Comparison of ENCODE assay signal across 21 cellular contexts in the genomic region with DNA sequence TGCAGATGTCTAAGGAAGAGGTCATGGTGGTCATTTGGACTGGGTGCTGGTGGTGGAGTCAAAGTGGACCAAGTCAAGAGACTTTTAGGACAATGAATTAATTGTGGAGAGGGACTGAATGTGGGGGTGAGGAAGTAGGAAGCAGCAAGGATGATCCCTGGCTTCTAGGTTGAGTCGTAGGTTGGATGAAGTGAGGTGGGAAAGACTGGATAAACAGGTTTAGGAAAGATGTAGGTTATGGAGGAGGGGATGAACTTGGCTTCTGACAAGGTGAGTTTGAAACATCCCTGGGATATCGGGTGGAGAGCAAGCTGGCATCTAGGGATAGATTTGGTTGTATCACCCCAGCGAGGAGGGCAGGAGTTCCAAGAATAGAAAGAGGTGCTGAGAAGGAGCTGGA. TPM values are rescaled to one million over a fixed set of nuclear protein-coding genes. Genes with fewer than 3 reads are reported as not detected.
DNase-seq lines count a peak whose midpoint lies in the region; ATAC-seq and TF ChIP-seq lines count a peak whose summit lies in the region.
"Had no signal": no experiment of that assay in that cellular context is flagged by ENCODE, and none has a peak within 500 bp of the region (broad histone marks: within the 10 kb centered on the region; RNA-seq: fewer than 3 reads in every experiment).

No MANE protein-coding gene starts in this region.

- no peaks in the 10 kb centered on the region for H3K79me2 ChIP-seq in PC-9 (ENCODE audit: low read depth)

- no peaks in the 10 kb centered on the region for H3F3A ChIP-seq in PC-9 (ENCODE audit: insufficient read depth, low read depth)

- TF ChIP-seq CTCF in PC-9 (conservative IDR thresholded peaks at IDR 0.05) (no peak), nephron progenitor cell (IDR thresholded peaks at IDR 0.05) (no peak)

- DNase-seq in activated CD8-positive, alpha-beta memory T cell treated with anti-CD3 and anti-CD28 coated beads, Interleukin-2, amount 10 ng/mL, durations not matched to agents 7 days and 5 days: peak; percentile 23
- DNase-seq in activated CD8-positive, alpha-beta memory T cell treated with anti-CD3 and anti-CD28 coated beads, Interleukin-2, amount 50 U/mL, for 4 hours: no peak
- DNase-seq in PC-9: no peak
- no peak for DNase-seq in nephron progenitor cell
- DNase-seq in stimulated activated naive CD4-positive, alpha-beta T cell treated with Interleukin-2 at 50 U/mL for 16 hours (lab: John Stamatoyannopoulos, UW): no peak
- DNase-seq in activated T-helper 1 cell treated with anti-CD3 and anti-CD28 coated beads, Interleukin-12 subunit alpha, Interleukin-12 subunit beta, Interleukin-2, Interleukin-4 antibody, amounts not matched to agents 30 ng/mL and 10 ng/mL and 1 ng/mL, durations not matched to agents 14 hours and 24 hours and 36 hours (ENCODE audit: low spot score): no peak
- DNase-seq: DMS79, GM23248, HCEC 1CT, Karpas-422, NCI-H1694, NCI-H2081, NCI-H2171, NCI-H345, NCI-H526, OCI-M1, RPMI8226, SHP77, SW 1271 had no signal

- no peaks in the 10 kb centered on the region for H3K27me3 Mint-ChIP-seq in activated CD8-positive, alpha-beta memory T cell treated with anti-CD3 and anti-CD28 coated beads, Interleukin-2, amount 10 ng/mL, durations not matched to agents 7 days and 5 days
- peaks cover 5% of the 10 kb centered on the region for H3K27me3 Mint-ChIP-seq in nephron progenitor cell (ENCODE audit: low read depth, poor library complexity)
- H3K27me3 Mint-ChIP-seq in activated T-helper 1 cell treated with anti-CD3 and anti-CD28 coated beads, Interleukin-12 subunit alpha, Interleukin-12 subunit beta, Interleukin-2, Interleukin-4 antibody, amounts not matched to agents 30 ng/mL and 10 ng/mL and 1 ng/mL, durations not matched to agents 14 hours and 24 hours and 36 hours (ENCODE audit: insufficient read depth): peaks cover 4% of the 10 kb centered on the region

- no peak overlapping the region for H3K4me3 ChIP-seq in PC-9
- H3K4me3 ChIP-seq: GM23248 had no signal

- H3K4me1 ChIP-seq in PC-9 (replicated peaks; ENCODE audit: insufficient read depth): peaks cover 9% of the 10 kb centered on the region

- intact Hi-C loops in PC-9 (cut with micrococcal nuclease; ENCODE audit: unreplicated experiment): no loop called here
- intact Hi-C loops in activated T-helper 1 cell treated with anti-CD3 and anti-CD28 coated beads, Interleukin-12 subunit alpha, Interleukin-12 subunit beta, Interleukin-2, Interleukin-4 antibody, amounts not matched to agents 30 ng/mL and 10 ng/mL and 1 ng/mL, durations not matched to agents 14 hours and 24 hours and 36 hours (cut with micrococcal nuclease): no loop called here

- no peaks in the 10 kb centered on the region for H3K4me1 Mint-ChIP-seq in activated CD8-positive, alpha-beta memory T cell treated with anti-CD3 and anti-CD28 coated beads, Interleukin-2, amount 10 ng/mL, durations not matched to agents 7 days and 5 days
- peaks cover 16% of the 10 kb centered on the region for H3K4me1 Mint-ChIP-seq in nephron progenitor cell
- H3K4me1 Mint-ChIP-seq in activated T-helper 1 cell treated with anti-CD3 and anti-CD28 coated beads, Interleukin-12 subunit alpha, Interleukin-12 subunit beta, Interleukin-2, Interleukin-4 antibody, amounts not matched to agents 30 ng/mL and 10 ng/mL and 1 ng/mL, durations not matched to agents 14 hours and 24 hours and 36 hours (ENCODE audit: low read depth): no peaks in the 10 kb centered on the region

- CTCF ChIA-PET in activated CD8-positive, alpha-beta memory T cell treated with anti-CD3 and anti-CD28 coated beads, Interleukin-2, amount 10 ng/mL, durations not matched to agents 7 days and 5 days (lab: Charles Lee): no interaction called here
- CTCF ChIA-PET in PC-9 (lab: Charles Lee): no interaction called here

- ATAC-seq in activated CD8-positive, alpha-beta memory T cell treated with anti-CD3 and anti-CD28 coated beads, Interleukin-2, amount 10 ng/mL, durations not matched to agents 7 days and 5 days: no peak
- ATAC-seq in GM21717 (IDR thresholded peaks at IDR 0.05; ENCODE audit: unreplicated experiment): no peak

- no peak overlapping the region for H2AFZ ChIP-seq in PC-9
- H2AFZ ChIP-seq: GM23248 had no signal

- H3K36me3 Mint-ChIP-seq in activated CD8-positive, alpha-beta memory T cell treated with anti-CD3 and anti-CD28 coated beads, Interleukin-2, amount 10 ng/mL, durations not matched to agents 7 days and 5 days: no peaks in the 10 kb centered on the region
- H3K36me3 Mint-ChIP-seq in nephron progenitor cell (ENCODE audit: low read depth): peaks cover 13% of the 10 kb centered on the region
- H3K36me3 Mint-ChIP-seq in activated T-helper 1 cell treated with anti-CD3 and anti-CD28 coated beads, Interleukin-12 subunit alpha, Interleukin-12 subunit beta, Interleukin-2, Interleukin-4 antibody, amounts not matched to agents 30 ng/mL and 10 ng/mL and 1 ng/mL, durations not matched to agents 14 hours and 24 hours and 36 hours (ENCODE audit: low read depth): peaks cover 5% of the 10 kb centered on the region

- H3K4me2 ChIP-seq in PC-9: peak overlapping the region; percentile 7; the same call in 1 of the 2 replicates

- no peak overlapping the region for H3K27ac Mint-ChIP-seq in activated CD8-positive, alpha-beta memory T cell treated with anti-CD3 and anti-CD28 coated beads, Interleukin-2, amount 10 ng/mL, durations not matched to agents 7 days and 5 days
- H3K27ac Mint-ChIP-seq in nephron progenitor cell: peak overlapping the region; percentile 89
- no peak overlapping the region for H3K27ac Mint-ChIP-seq in activated T-helper 1 cell treated with anti-CD3 and anti-CD28 coated beads, Interleukin-12 subunit alpha, Interleukin-12 subunit beta, Interleukin-2, Interleukin-4 antibody, amounts not matched to agents 30 ng/mL and 10 ng/mL and 1 ng/mL, durations not matched to agents 14 hours and 24 hours and 36 hours

- no TSS peak for BruUV-seq in PC-9 (replicated peaks; lab: Mats Ljungman, UMichigan)

- H3K36me3 ChIP-seq in PC-9 (ENCODE audit: low read depth): no peaks in the 10 kb centered on the region

- no peak overlapping the region for H3K27ac ChIP-seq in PC-9
- H3K27ac ChIP-seq: C4-2B, GM23248 had no signal

- no peaks in the 10 kb centered on the region for H3K9me3 ChIP-seq in PC-9 (ENCODE audit: insufficient read depth, low read depth)

- no peaks in the 10 kb centered on the region for H3K27me3 ChIP-seq in PC-9 (ENCODE audit: insufficient read depth, low read depth)

- no peaks in the 10 kb centered on the region for H3K9me2 ChIP-seq in PC-9 (ENCODE audit: insufficient read depth)

- POLR2A ChIA-PET in PC-9 (lab: Charles Lee; ENCODE audit: unreplicated experiment): no interaction called here

- no peaks in the 10 kb centered on the region for H3K9me3 Mint-ChIP-seq in activated CD8-positive, alpha-beta memory T cell treated with anti-CD3 and anti-CD28 coated beads, Interleukin-2, amount 10 ng/mL, durations not matched to agents 7 days and 5 days (ENCODE audit: low read depth)
- no peaks in the 10 kb centered on the region for H3K9me3 Mint-ChIP-seq in nephron progenitor cell
- H3K9me3 Mint-ChIP-seq in activated T-helper 1 cell treated with anti-CD3 and anti-CD28 coated beads, Interleukin-12 subunit alpha, Interleukin-12 subunit beta, Interleukin-2, Interleukin-4 antibody, amounts not matched to agents 30 ng/mL and 10 ng/mL and 1 ng/mL, durations not matched to agents 14 hours and 24 hours and 36 hours: no peaks in the 10 kb centered on the region

- H3K4me3 Mint-ChIP-seq in activated CD8-positive, alpha-beta memory T cell treated with anti-CD3 and anti-CD28 coated beads, Interleukin-2, amount 10 ng/mL, durations not matched to agents 7 days and 5 days: no peak overlapping the region
- H3K4me3 Mint-ChIP-seq in nephron progenitor cell: no peak overlapping the region
- H3K4me3 Mint-ChIP-seq in activated T-helper 1 cell treated with anti-CD3 and anti-CD28 coated beads, Interleukin-12 subunit alpha, Interleukin-12 subunit beta, Interleukin-2, Interleukin-4 antibody, amounts not matched to agents 30 ng/mL and 10 ng/mL and 1 ng/mL, durations not matched to agents 14 hours and 24 hours and 36 hours: no peak overlapping the region

- no peaks in the 10 kb centered on the region for H4K20me1 ChIP-seq in PC-9 (ENCODE audit: insufficient read depth)

RNA-seq across cellular contexts. Expression of gene SEMA4G, which starts 7.6 kb away (rescaled TPM):
- under 1 TPM; 0.26 to 0.45 TPM for total RNA-seq in activated CD8-positive, alpha-beta memory T cell treated with anti-CD3 and anti-CD28 coated beads, Interleukin-2, amount 10 ng/mL, durations not matched to agents 7 days and 5 days
- total RNA-seq in PC-9 (2021): 0.70 and 0.83 TPM in 2 replicates
- total RNA-seq in activated T-helper 1 cell treated with anti-CD3 and anti-CD28 coated beads, Interleukin-12 subunit alpha, Interleukin-12 subunit beta, Interleukin-2, Interleukin-4 antibody, amounts not matched to agents 30 ng/mL and 10 ng/mL and 1 ng/mL, durations not matched to agents 14 hours and 24 hours and 36 hours: 0.31 and 0.83 TPM in 2 replicates

RNA-seq across cellular contexts. Expression of gene MRPL43, which starts 10.4 kb away (rescaled TPM):
- total RNA-seq in activated CD8-positive, alpha-beta memory T cell treated with anti-CD3 and anti-CD28 coated beads, Interleukin-2, amount 10 ng/mL, durations not matched to agents 7 days and 5 days: 10 to 100 TPM; 48.2 to 52.2 TPM
- total RNA-seq in PC-9 (2021): 41.0 and 45.7 TPM in 2 replicates
- 61.5 and 63.2 TPM in 2 replicates for total RNA-seq in activated T-helper 1 cell treated with anti-CD3 and anti-CD28 coated beads, Interleukin-12 subunit alpha, Interleukin-12 subunit beta, Interleukin-2, Interleukin-4 antibody, amounts not matched to agents 30 ng/mL and 10 ng/mL and 1 ng/mL, durations not matched to agents 14 hours and 24 hours and 36 hours

RNA-seq across cellular contexts. Expression of gene TWNK, which starts 10.4 kb away (rescaled TPM):
- 10 to 100 TPM; 11.2 to 18.7 TPM for total RNA-seq in activated CD8-positive, alpha-beta memory T cell treated with anti-CD3 and anti-CD28 coated beads, Interleukin-2, amount 10 ng/mL, durations not matched to agents 7 days and 5 days
- 7.5 and 7.9 TPM in 2 replicates for total RNA-seq in PC-9 (2021)
- 41.1 and 42.3 TPM in 2 replicates for total RNA-seq in activated T-helper 1 cell treated with anti-CD3 and anti-CD28 coated beads, Interleukin-12 subunit alpha, Interleukin-12 subunit beta, Interleukin-2, Interleukin-4 antibody, amounts not matched to agents 30 ng/mL and 10 ng/mL and 1 ng/mL, durations not matched to agents 14 hours and 24 hours and 36 hours

RNA-seq across cellular contexts. Expression of gene LZTS2, which starts 22.7 kb away (rescaled TPM):
- 10 to 100 TPM; 12.6 to 12.7 TPM for total RNA-seq in activated CD8-positive, alpha-beta memory T cell treated with anti-CD3 and anti-CD28 coated beads, Interleukin-2, amount 10 ng/mL, durations not matched to agents 7 days and 5 days
- total RNA-seq in PC-9 (2021): 32.5 and 39.5 TPM in 2 replicates
- total RNA-seq in activated T-helper 1 cell treated with anti-CD3 and anti-CD28 coated beads, Interleukin-12 subunit alpha, Interleukin-12 subunit beta, Interleukin-2, Interleukin-4 antibody, amounts not matched to agents 30 ng/mL and 10 ng/mL and 1 ng/mL, durations not matched to agents 14 hours and 24 hours and 36 hours: 22.3 TPM in 2 replicates

RNA-seq across cellular contexts. Expression of gene PDZD7, which starts 54.0 kb away (rescaled TPM):
- total RNA-seq in activated CD8-positive, alpha-beta memory T cell treated with anti-CD3 and anti-CD28 coated beads, Interleukin-2, amount 10 ng/mL, durations not matched to agents 7 days and 5 days: 1 to 10 TPM in 1 of 2 experiments, under 1 TPM in 1; 0.59 to 1.2 TPM
- 2.3 and 2.8 TPM in 2 replicates for total RNA-seq in PC-9 (2021)
- total RNA-seq in activated T-helper 1 cell treated with anti-CD3 and anti-CD28 coated beads, Interleukin-12 subunit alpha, Interleukin-12 subunit beta, Interleukin-2, Interleukin-4 antibody, amounts not matched to agents 30 ng/mL and 10 ng/mL and 1 ng/mL, durations not matched to agents 14 hours and 24 hours and 36 hours: 0.47 and 0.54 TPM in 2 replicates
